8 cellular contexts compared by ENCODE assay signal in genomic region chr18:812123-812672, GRCh38. TPM values are rescaled to one million over a fixed set of nuclear protein-coding genes. Genes with fewer than 3 reads are reported as not detected.
DNase-seq lines count a peak whose midpoint lies in the region; ATAC-seq lines count a peak whose summit lies in the region.

YES1 (minus strand) TSS chr18:812242; CDS start chr18:756827, 55,415 bp downstream.

- H3K4me3 ChIP-seq in skeletal muscle cell (ENCODE audit: low read depth, low read length) = peak within 1 kb of the TSS; percentile 87

- no peaks in the 10 kb centered on the region for H3K36me3 ChIP-seq in KOPT-K1 (ENCODE audit: insufficient read depth, low read length)

- in situ Hi-C loops in G401 (cut with HindIII; ENCODE audit: low sequenced_read_pairs) = no loop called here

- DNase-seq in G401 (ENCODE audit: low spot score) = peak; percentile 23
- peak; percentile 73 for DNase-seq in T-helper 9 cell
- peak; percentile 90 for DNase-seq in astrocyte of the hippocampus (ENCODE audit: low read depth, low spot score)
- peak in 43 of 51 donors; percentile 18 to 79 (median 51) for DNase-seq in hypothalamus (lab: John Stamatoyannopoulos, UW)
- peak; percentile 23 for DNase-seq in skeletal muscle cell (ENCODE audit: low read depth)
- no peak for DNase-seq in OCI-M2 (lab: John Stamatoyannopoulos, UW; ENCODE audit: unreplicated experiment)

- H3K9me3 ChIP-seq in KOPT-K1 (ENCODE audit: insufficient read depth, low read length, poor library complexity, severe bottlenecking) = no peaks in the 10 kb centered on the region

- peak; percentile 55 for ATAC-seq in GM21737 (IDR thresholded peaks at IDR 0.05; ENCODE audit: unreplicated experiment)

- H3K27ac ChIP-seq in KOPT-K1 (ENCODE audit: low read depth, low read length, poor library complexity, severe bottlenecking) = peak within 1 kb of the TSS; percentile 96

RNA-seq across cellular contexts. Expression of gene YES1, which starts in this region (rescaled TPM):
- 71.8 and 81.9 TPM in 2 replicates for total RNA-seq in G401 (2014; rRNA removed; shearing (Covaris generic))
